ENCODE assay signal across 8 cellular contexts in the genomic region with DNA sequence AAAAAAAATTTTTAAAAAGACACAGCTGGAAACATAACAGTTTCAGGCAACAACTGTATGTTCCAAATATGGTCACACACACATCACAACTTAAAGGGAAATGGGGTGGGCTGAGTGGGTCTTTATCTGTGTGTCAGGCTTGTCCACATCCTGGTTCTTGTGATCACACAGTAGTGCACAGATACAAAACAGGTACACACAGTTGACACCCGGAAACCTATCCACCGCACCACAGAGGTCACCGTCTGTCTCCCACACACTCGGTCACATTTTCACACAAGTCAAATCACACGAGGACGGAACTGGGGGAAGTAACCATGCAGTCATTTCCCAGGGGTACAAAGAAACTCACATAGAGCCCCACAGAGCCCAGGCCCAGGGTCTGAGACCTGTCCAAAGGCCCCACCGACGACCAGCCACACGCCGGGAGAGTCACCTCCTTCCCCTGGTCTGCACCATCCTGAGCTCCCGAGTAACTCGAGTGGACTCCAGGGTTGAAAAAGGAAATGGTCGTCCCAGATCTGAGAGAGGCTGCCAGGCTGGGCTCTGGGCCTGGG. TPM values are rescaled to one million over a fixed set of nuclear protein-coding genes. Genes with fewer than 3 reads are reported as not detected.
DNase-seq lines count a peak whose midpoint lies in the region; ATAC-seq and TF ChIP-seq lines count a peak whose summit lies in the region.

No MANE protein-coding gene starts in this region.

- H3K9me3 Mint-ChIP-seq in stimulated activated naive CD8-positive, alpha-beta T cell treated with anti-CD3 and anti-CD28 coated beads, Interleukin-15, amount 100 ng/mL, for 72 hours, result no peaks in the 10 kb centered on the region

- peaks cover 22% of the 10 kb centered on the region for H3K79me2 ChIP-seq in fibroblast of lung (ENCODE audit: control insufficient read depth, insufficient read depth, low read length)

- peak overlapping the region; percentile 99 to 100 for H3K27ac Mint-ChIP-seq in stimulated activated naive CD8-positive, alpha-beta T cell treated with anti-CD3 and anti-CD28 coated beads, Interleukin-15, amount 100 ng/mL, for 72 hours

- peak overlapping the region; percentile 52 for H2AFZ ChIP-seq in fibroblast of lung (ENCODE audit: low read length)

- H3K36me3 ChIP-seq in fibroblast of lung (ENCODE audit: control insufficient read depth, insufficient read depth, low read length) (peaks cover 11% of the 10 kb centered on the region), uterus (no peaks in the 10 kb centered on the region)

- peak; percentile 76 to 82 for DNase-seq in activated CD4-positive, alpha-beta T cell treated with anti-CD3 and anti-CD28 coated beads for 4 hours
- DNase-seq in fibroblast of lung (ENCODE audit: low read depth in 2 of 2) (no peak), COLO829 (ENCODE audit: low spot score) (no peak), SKM-1 (lab: John Stamatoyannopoulos, UW; ENCODE audit: unreplicated experiment) (no peak), uterus (no peak)
- peak; percentile 83 to 92 for DNase-seq in stimulated activated naive CD8-positive, alpha-beta T cell treated with anti-CD3 and anti-CD28 coated beads, Interleukin-15, amount 100 ng/mL, for 72 hours

- H3K4me1 ChIP-seq in fibroblast of lung (ENCODE audit: control insufficient read depth, extremely low read depth, insufficient read depth, low read length), result peaks cover 6% of the 10 kb centered on the region
- H3K4me1 ChIP-seq in uterus, result peaks cover 0 to 9% of the 10 kb centered on the region in 2 donors

- no peaks in the 10 kb centered on the region for H3K9me3 ChIP-seq in fibroblast of lung (ENCODE audit: control insufficient read depth, insufficient read depth, low read depth, low read length)
- H3K9me3 ChIP-seq in uterus, result no peaks in the 10 kb centered on the region

- H3K9ac ChIP-seq in fibroblast of lung (ENCODE audit: insufficient read depth, low read length), result no peak overlapping the region

- TF ChIP-seq POLR2A in uterus (IDR thresholded peaks at IDR 0.05), result no peak

- intact Hi-C loops in uterus (cut with DNase I; ENCODE audit: low total_unique reads), result no loop called here

- H3K27me3 Mint-ChIP-seq in stimulated activated naive CD8-positive, alpha-beta T cell treated with anti-CD3 and anti-CD28 coated beads, Interleukin-15, amount 100 ng/mL, for 72 hours, result no peaks in the 10 kb centered on the region

- H3K4me2 ChIP-seq in fibroblast of lung (ENCODE audit: extremely low read depth, insufficient read depth, low read length), result no peak overlapping the region

- peak overlapping the region; percentile 84 to 89 for H3K4me3 Mint-ChIP-seq in stimulated activated naive CD8-positive, alpha-beta T cell treated with anti-CD3 and anti-CD28 coated beads, Interleukin-15, amount 100 ng/mL, for 72 hours

- no peak for TF ChIP-seq CTCF in fibroblast of lung (conservative IDR thresholded peaks at IDR 0.05 in 1 of 2, IDR thresholded peaks at IDR 0.05 in 1 of 2; ENCODE audit: low read depth in 1 of 2, low read length in 2 of 2)
- no peak for TF ChIP-seq CTCF in uterus (IDR thresholded peaks at IDR 0.05)

- H3K27ac ChIP-seq in fibroblast of lung (ENCODE audit: insufficient read depth, low read length), result no peak overlapping the region
- no peak overlapping the region for H3K27ac ChIP-seq in uterus

- H3K4me3 ChIP-seq in fibroblast of lung (replicated peaks in 1 of 4; ENCODE audit: control extremely low read depth in 1 of 4, insufficient read depth in 1 of 4, low read depth in 3 of 4, low read length in 4 of 4) (no peak overlapping the region), uterus (no peak overlapping the region)

- peaks cover 88% of the 10 kb centered on the region for H3K4me1 Mint-ChIP-seq in stimulated activated naive CD8-positive, alpha-beta T cell treated with anti-CD3 and anti-CD28 coated beads, Interleukin-15, amount 100 ng/mL, for 72 hours

- H4K20me1 ChIP-seq in fibroblast of lung (ENCODE audit: control insufficient read depth, extremely low read depth, insufficient read depth, low read length), result no peaks in the 10 kb centered on the region

- H3K27me3 ChIP-seq in fibroblast of lung (ENCODE audit: control insufficient read depth, insufficient read depth, low read length) (no peaks in the 10 kb centered on the region), uterus (no peaks in the 10 kb centered on the region)

- ATAC-seq in GM18519 (IDR thresholded peaks at IDR 0.05; ENCODE audit: low FRiP score, unreplicated experiment) (peak; percentile 42), HG03060 (IDR thresholded peaks at IDR 0.05; ENCODE audit: low read depth, unreplicated experiment) (peak; percentile 28)
- peak; percentile 85 for ATAC-seq in stimulated activated naive CD8-positive, alpha-beta T cell treated with anti-CD3 and anti-CD28 coated beads, Interleukin-15, amount 100 ng/mL, for 72 hours

RNA-seq across cellular contexts. Expression of a gene that starts 1.4 kb away (rescaled TPM):
- total RNA-seq in fibroblast of lung (22.6 and 26.5 TPM in 2 replicates), uterus (10 to 100 TPM in 3 of 4 donors, 1 to 10 TPM in 1; 5.6 to 54.8 (median 26.1) TPM)
- 15.3 and 19.7 TPM in 2 replicates for polyA plus RNA-seq in fibroblast of lung
- polyA plus RNA-seq in fibroblast of lung (2012), result 23.1 and 33.0 TPM in 2 replicates
- polyA minus RNA-seq in fibroblast of lung (ENCODE audit: low replicate concordance), result 54.1 and 151 TPM in 2 replicates

RNA-seq across cellular contexts. Expression of a gene that starts 2.3 kb away (rescaled TPM):
- total RNA-seq in fibroblast of lung, result 0.26 and 0.33 TPM in 2 replicates
- 0.12 and 0.14 TPM in 2 replicates for polyA plus RNA-seq in fibroblast of lung
- polyA plus RNA-seq in fibroblast of lung (2012), result 0.15 and 0.16 TPM in 2 replicates
- 0.44 TPM in 1 of 2 replicates, not detected in the other for polyA minus RNA-seq in fibroblast of lung (ENCODE audit: low replicate concordance)
- total RNA-seq in uterus, result 1 to 10 TPM in 1 of 4 donors, not detected in 3; 5.5 TPM

RNA-seq across cellular contexts. Expression of a gene that starts 6.8 kb away (rescaled TPM):
- 2.6 and 3.3 TPM in 2 replicates for total RNA-seq in fibroblast of lung
- polyA plus RNA-seq in fibroblast of lung, result 0.68 and 0.88 TPM in 2 replicates
- 2.8 and 3.2 TPM in 2 replicates for polyA plus RNA-seq in fibroblast of lung (2012)
- polyA minus RNA-seq in fibroblast of lung (ENCODE audit: low replicate concordance), result 0.96 and 8.7 TPM in 2 replicates
- 10 to 100 TPM in 1 of 4 donors, 1 to 10 TPM in 2, under 1 TPM in 1; 0.51 to 19.1 (median 4.4) TPM for total RNA-seq in uterus

RNA-seq across cellular contexts. Expression of a gene that starts 15.0 kb away (rescaled TPM):
- total RNA-seq in fibroblast of lung (296 and 385 TPM in 2 replicates), uterus (100 to 1,000 TPM; 162 to 460 (median 226) TPM)
- polyA plus RNA-seq in fibroblast of lung, result 169 and 236 TPM in 2 replicates
- polyA plus RNA-seq in fibroblast of lung (2012), result 190 and 275 TPM in 2 replicates
- polyA minus RNA-seq in fibroblast of lung (ENCODE audit: low replicate concordance), result 106 and 110 TPM in 2 replicates

RNA-seq across cellular contexts. Expression of a gene that starts 18.6 kb away (rescaled TPM):
- total RNA-seq in fibroblast of lung (25.7 and 29.4 TPM in 2 replicates), uterus (10 to 100 TPM; 23.2 to 79.2 (median 44.8) TPM)
- 17.0 and 29.0 TPM in 2 replicates for polyA plus RNA-seq in fibroblast of lung
- 20.6 and 28.2 TPM in 2 replicates for polyA plus RNA-seq in fibroblast of lung (2012)
- 14.5 and 15.7 TPM in 2 replicates for polyA minus RNA-seq in fibroblast of lung (ENCODE audit: low replicate concordance)

Comparison
In these comparisons a context has a peak if more than half of its experiments do, and no peak if none do; other contexts are left out.
1. ATAC-seq: peak in every context shown above with its lines; median percentile 85 in stimulated activated naive CD8-positive, alpha-beta T cell treated with anti-CD3 and anti-CD28 coated beads, Interleukin-15, amount 100 ng/mL, for 72 hours; 42 in GM18519; 28 in HG03060.
2. DNase-seq: peak in activated CD4-positive, alpha-beta T cell treated with anti-CD3 and anti-CD28 coated beads for 4 hours (2 of 2) and stimulated activated naive CD8-positive, alpha-beta T cell treated with anti-CD3 and anti-CD28 coated beads, Interleukin-15, amount 100 ng/mL, for 72 hours (2 of 2); none in fibroblast of lung (0 of 2), COLO829 (single experiment), SKM-1 (single experiment) and uterus (0 of 2).